Comparison of ENCODE assay signal across 15 cellular contexts in genomic region chr10:79255007-79255507, GRCh38.
DNase-seq lines count a peak whose midpoint lies in the region; ATAC-seq lines count a peak whose summit lies in the region.
"Had no signal": no experiment of that assay in that cellular context is flagged by ENCODE, and none has a peak within 500 bp of the region (broad histone marks: within the 10 kb centered on the region; RNA-seq: fewer than 3 reads in every experiment).

No MANE protein-coding gene starts in this region.

- H3K4me3 ChIP-seq in endocrine pancreas (ENCODE audit: control insufficient read depth, insufficient read depth, low read length): no peak overlapping the region
- H3K4me3 ChIP-seq: ascending aorta, BLaER1, left ventricle myocardium inferior had no signal

- no peaks in the 10 kb centered on the region for H3K4me1 ChIP-seq in endocrine pancreas (ENCODE audit: control insufficient read depth, insufficient read depth, low read length)

- H3K36me3 ChIP-seq in endocrine pancreas (ENCODE audit: control insufficient read depth, insufficient read depth, low read length): no peaks in the 10 kb centered on the region
- H3K36me3 ChIP-seq: ascending aorta had no signal

- H3K27ac Mint-ChIP-seq in IgD-negative memory B cell: peak overlapping the region; percentile 63 to 85 (median 67)
- H3K27ac Mint-ChIP-seq in stimulated activated naive B cell treated with anti-CD40 and anti-IgM and Interleukin-4, amounts not matched to agents 10 μg/mL and 1 μg/mL and 100 μg/mL, for 72 hours: peak overlapping the region; percentile 65

- DNase-seq in stimulated activated naive B cell treated with anti-CD40 and anti-IgM and Interleukin-4, amounts not matched to agents 10 μg/mL and 1 μg/mL and 100 μg/mL, for 72 hours: no peak
- DNase-seq in islet precursor cell: no peak
- no peak for DNase-seq in ecto neural progenitor cell (ENCODE audit: low spot score)
- no peak for DNase-seq in CD1c-positive myeloid dendritic cell (ENCODE audit: extremely low spot score)
- DNase-seq: activated CD4-positive, alpha-beta T cell treated with anti-CD3 and anti-CD28 coated beads for 48 hours; DMS153; left ventricle myocardium inferior; NCI-H2029; occipital lobe; OCI-M1 had no signal

- H3K9ac ChIP-seq in endocrine pancreas (ENCODE audit: control insufficient read depth, insufficient read depth, low read length): peak overlapping the region; percentile 6
- H3K9ac ChIP-seq: BLaER1 had no signal

- no peaks in the 10 kb centered on the region for H3K9me3 Mint-ChIP-seq in IgD-negative memory B cell
- H3K9me3 Mint-ChIP-seq in stimulated activated naive B cell treated with anti-CD40 and anti-IgM and Interleukin-4, amounts not matched to agents 10 μg/mL and 1 μg/mL and 100 μg/mL, for 72 hours: no peaks in the 10 kb centered on the region

- H3K4me1 Mint-ChIP-seq in IgD-negative memory B cell: peaks cover 61 to 75% (median 68%) of the 10 kb centered on the region in 3 donors
- peaks cover 81 to 99% of the 10 kb centered on the region in 2 donors for H3K4me1 Mint-ChIP-seq in stimulated activated naive B cell treated with anti-CD40 and anti-IgM and Interleukin-4, amounts not matched to agents 10 μg/mL and 1 μg/mL and 100 μg/mL, for 72 hours

- H3K36me3 Mint-ChIP-seq in IgD-negative memory B cell: peaks cover 2% of the 10 kb centered on the region
- peaks cover 54 to 76% of the 10 kb centered on the region in 2 donors for H3K36me3 Mint-ChIP-seq in stimulated activated naive B cell treated with anti-CD40 and anti-IgM and Interleukin-4, amounts not matched to agents 10 μg/mL and 1 μg/mL and 100 μg/mL, for 72 hours

- no peaks in the 10 kb centered on the region for H3K27me3 Mint-ChIP-seq in IgD-negative memory B cell
- H3K27me3 Mint-ChIP-seq in stimulated activated naive B cell treated with anti-CD40 and anti-IgM and Interleukin-4, amounts not matched to agents 10 μg/mL and 1 μg/mL and 100 μg/mL, for 72 hours: no peaks in the 10 kb centered on the region

- peak; percentile 40 for ATAC-seq in GM18868 (IDR thresholded peaks at IDR 0.05; ENCODE audit: unreplicated experiment)
- ATAC-seq in stimulated activated naive B cell treated with anti-CD40 and anti-IgM and Interleukin-4, amounts not matched to agents 10 μg/mL and 1 μg/mL and 100 μg/mL, for 72 hours (replicated peaks): peak; percentile 55 to 62

- no peaks in the 10 kb centered on the region for H3K9me3 ChIP-seq in endocrine pancreas (ENCODE audit: control insufficient read depth, low read length)
- H3K9me3 ChIP-seq: ascending aorta, BLaER1, left ventricle myocardium inferior had no signal

- peak overlapping the region in 3 of 4 donors; percentile 48 to 89 (median 83) for H3K4me3 Mint-ChIP-seq in IgD-negative memory B cell
- peak overlapping the region; percentile 46 to 68 for H3K4me3 Mint-ChIP-seq in stimulated activated naive B cell treated with anti-CD40 and anti-IgM and Interleukin-4, amounts not matched to agents 10 μg/mL and 1 μg/mL and 100 μg/mL, for 72 hours

- no peaks in the 10 kb centered on the region for H3K27me3 ChIP-seq in endocrine pancreas (ENCODE audit: control insufficient read depth, insufficient read depth, low read length)
- H3K27me3 ChIP-seq: ascending aorta, BLaER1 had no signal
